16 cellular contexts compared by ENCODE assay signal in genomic region chr20:48651960-48652359, GRCh38.
A peak's percentile ranks its signal among the peaks of the same experiment; 100 is the strongest.
DNase-seq lines count a peak whose midpoint lies in the region; ATAC-seq and FAIRE-seq lines count a peak whose summit lies in the region.
"Had no signal": no experiment of that assay in that cellular context is flagged by ENCODE, and none has a peak within 500 bp of the region (broad histone marks: within the 10 kb centered on the region; RNA-seq: fewer than 3 reads in every experiment).

No MANE protein-coding gene starts in this region.

- DNase-seq in activated naive CD8-positive, alpha-beta T cell treated with anti-CD3 and anti-CD28 coated beads, Interleukin-2, amount 10 ng/mL, durations not matched to agents 7 days and 5 days, result no peak
- no peak for DNase-seq in activated naive CD8-positive, alpha-beta T cell treated with anti-CD3 and anti-CD28 coated beads for 36 hours
- DNase-seq in activated naive CD8-positive, alpha-beta T cell treated with anti-CD3 and anti-CD28 coated beads, Interleukin-2, amount 50 U/mL, for 24 hours, result no peak
- DNase-seq in GM19239 (ENCODE audit: insufficient read length, low spot score) (no peak), C1 segment of cervical spinal cord (lab: John Stamatoyannopoulos, UW) (no peak)
- DNase-seq in stimulated activated CD4-positive, alpha-beta T cell treated with anti-CD3 and anti-CD28 coated beads, Interleukin-4, amount 100 ng/mL, for 4 hours, result no peak
- DNase-seq: 8988T; Calu3; CD8-positive, alpha-beta T cell; DMS79 treated with DMSO at 0.1 percent for 48 hours; GF-D8; H9 had no signal

- no peak overlapping the region for H3K4me3 Mint-ChIP-seq in activated naive CD8-positive, alpha-beta T cell treated with anti-CD3 and anti-CD28 coated beads, Interleukin-2, amount 10 ng/mL, durations not matched to agents 7 days and 5 days
- H3K4me3 Mint-ChIP-seq in activated naive CD8-positive, alpha-beta T cell treated with anti-CD3 and anti-CD28 coated beads for 36 hours, result no peak overlapping the region
- no peak overlapping the region for H3K4me3 Mint-ChIP-seq in activated naive CD8-positive, alpha-beta T cell treated with anti-CD3 and anti-CD28 coated beads, Interleukin-2, amount 50 U/mL, for 24 hours
- H3K4me3 Mint-ChIP-seq in stimulated activated memory B cell treated with anti-CD40 and anti-IgM and Interleukin-4, amounts not matched to agents 10 μg/mL and 1 μg/mL and 100 μg/mL, for 72 hours, result no peak overlapping the region
- H3K4me3 Mint-ChIP-seq: CD8-positive, alpha-beta T cell; H9 had no signal

- peaks cover 1% of the 10 kb centered on the region for H3K4me1 Mint-ChIP-seq in activated naive CD8-positive, alpha-beta T cell treated with anti-CD3 and anti-CD28 coated beads, Interleukin-2, amount 10 ng/mL, durations not matched to agents 7 days and 5 days
- no peaks in the 10 kb centered on the region for H3K4me1 Mint-ChIP-seq in activated naive CD8-positive, alpha-beta T cell treated with anti-CD3 and anti-CD28 coated beads for 36 hours
- H3K4me1 Mint-ChIP-seq in activated naive CD8-positive, alpha-beta T cell treated with anti-CD3 and anti-CD28 coated beads, Interleukin-2, amount 50 U/mL, for 24 hours, result no peaks in the 10 kb centered on the region
- peaks cover 11% of the 10 kb centered on the region for H3K4me1 Mint-ChIP-seq in stimulated activated memory B cell treated with anti-CD40 and anti-IgM and Interleukin-4, amounts not matched to agents 10 μg/mL and 1 μg/mL and 100 μg/mL, for 72 hours

- H3K27me3 Mint-ChIP-seq in activated naive CD8-positive, alpha-beta T cell treated with anti-CD3 and anti-CD28 coated beads, Interleukin-2, amount 10 ng/mL, durations not matched to agents 7 days and 5 days, result no peaks in the 10 kb centered on the region
- H3K27me3 Mint-ChIP-seq in activated naive CD8-positive, alpha-beta T cell treated with anti-CD3 and anti-CD28 coated beads for 36 hours, result no peaks in the 10 kb centered on the region
- no peaks in the 10 kb centered on the region for H3K27me3 Mint-ChIP-seq in activated naive CD8-positive, alpha-beta T cell treated with anti-CD3 and anti-CD28 coated beads, Interleukin-2, amount 50 U/mL, for 24 hours
- H3K27me3 Mint-ChIP-seq in stimulated activated memory B cell treated with anti-CD40 and anti-IgM and Interleukin-4, amounts not matched to agents 10 μg/mL and 1 μg/mL and 100 μg/mL, for 72 hours, result no peaks in the 10 kb centered on the region

- H3K27ac Mint-ChIP-seq in activated naive CD8-positive, alpha-beta T cell treated with anti-CD3 and anti-CD28 coated beads, Interleukin-2, amount 10 ng/mL, durations not matched to agents 7 days and 5 days, result peak overlapping the region; percentile 9
- H3K27ac Mint-ChIP-seq in activated naive CD8-positive, alpha-beta T cell treated with anti-CD3 and anti-CD28 coated beads for 36 hours, result no peak overlapping the region
- peak overlapping the region; percentile 15 for H3K27ac Mint-ChIP-seq in activated naive CD8-positive, alpha-beta T cell treated with anti-CD3 and anti-CD28 coated beads, Interleukin-2, amount 50 U/mL, for 24 hours
- peak overlapping the region; percentile 13 for H3K27ac Mint-ChIP-seq in stimulated activated memory B cell treated with anti-CD40 and anti-IgM and Interleukin-4, amounts not matched to agents 10 μg/mL and 1 μg/mL and 100 μg/mL, for 72 hours
- H3K27ac Mint-ChIP-seq: CD8-positive, alpha-beta T cell had no signal

- H3K27me3 ChIP-seq in layer of hippocampus (ENCODE audit: control insufficient read depth, insufficient read depth, low read length), result no peaks in the 10 kb centered on the region
- H3K27me3 ChIP-seq: BLaER1 had no signal

- no peaks in the 10 kb centered on the region for H3K9me3 Mint-ChIP-seq in activated naive CD8-positive, alpha-beta T cell treated with anti-CD3 and anti-CD28 coated beads, Interleukin-2, amount 10 ng/mL, durations not matched to agents 7 days and 5 days
- H3K9me3 Mint-ChIP-seq in activated naive CD8-positive, alpha-beta T cell treated with anti-CD3 and anti-CD28 coated beads for 36 hours, result no peaks in the 10 kb centered on the region
- no peaks in the 10 kb centered on the region for H3K9me3 Mint-ChIP-seq in activated naive CD8-positive, alpha-beta T cell treated with anti-CD3 and anti-CD28 coated beads, Interleukin-2, amount 50 U/mL, for 24 hours
- H3K9me3 Mint-ChIP-seq in stimulated activated memory B cell treated with anti-CD40 and anti-IgM and Interleukin-4, amounts not matched to agents 10 μg/mL and 1 μg/mL and 100 μg/mL, for 72 hours, result no peaks in the 10 kb centered on the region
- H3K9me3 Mint-ChIP-seq: CD8-positive, alpha-beta T cell; H9 had no signal

- H3K36me3 Mint-ChIP-seq in activated naive CD8-positive, alpha-beta T cell treated with anti-CD3 and anti-CD28 coated beads, Interleukin-2, amount 10 ng/mL, durations not matched to agents 7 days and 5 days, result peaks cover 33% of the 10 kb centered on the region
- H3K36me3 Mint-ChIP-seq in activated naive CD8-positive, alpha-beta T cell treated with anti-CD3 and anti-CD28 coated beads for 36 hours, result peaks cover 11% of the 10 kb centered on the region
- H3K36me3 Mint-ChIP-seq in activated naive CD8-positive, alpha-beta T cell treated with anti-CD3 and anti-CD28 coated beads, Interleukin-2, amount 50 U/mL, for 24 hours (ENCODE audit: low read depth), result peaks cover 45% of the 10 kb centered on the region
- peaks cover 71% of the 10 kb centered on the region for H3K36me3 Mint-ChIP-seq in stimulated activated memory B cell treated with anti-CD40 and anti-IgM and Interleukin-4, amounts not matched to agents 10 μg/mL and 1 μg/mL and 100 μg/mL, for 72 hours

- no peak for ATAC-seq in activated naive CD8-positive, alpha-beta T cell treated with anti-CD3 and anti-CD28 coated beads, Interleukin-2, amount 10 ng/mL, durations not matched to agents 7 days and 5 days (ENCODE audit: low read depth)
- no peak for ATAC-seq in activated naive CD8-positive, alpha-beta T cell treated with anti-CD3 and anti-CD28 coated beads, Interleukin-2, amount 50 U/mL, for 24 hours
- ATAC-seq in stimulated activated memory B cell treated with anti-CD40 and anti-IgM and Interleukin-4, amounts not matched to agents 10 μg/mL and 1 μg/mL and 100 μg/mL, for 72 hours, result no peak
- ATAC-seq: CD8-positive, alpha-beta T cell had no signal

- H3K27ac ChIP-seq in layer of hippocampus (ENCODE audit: low read depth, low read length), result peak overlapping the region; percentile 6
- H3K27ac ChIP-seq: BLaER1 had no signal

- no peak for FAIRE-seq in GM19239 (lab: Jason Lieb, UNC)
- FAIRE-seq: H1 had no signal

- POLR2A ChIA-PET in activated naive CD8-positive, alpha-beta T cell treated with anti-CD3 and anti-CD28 coated beads, Interleukin-2, amount 10 ng/mL, durations not matched to agents 7 days and 5 days (lab: Charles Lee), result no interaction called here
